12 cellular contexts compared by ENCODE assay signal in the genomic region with DNA sequence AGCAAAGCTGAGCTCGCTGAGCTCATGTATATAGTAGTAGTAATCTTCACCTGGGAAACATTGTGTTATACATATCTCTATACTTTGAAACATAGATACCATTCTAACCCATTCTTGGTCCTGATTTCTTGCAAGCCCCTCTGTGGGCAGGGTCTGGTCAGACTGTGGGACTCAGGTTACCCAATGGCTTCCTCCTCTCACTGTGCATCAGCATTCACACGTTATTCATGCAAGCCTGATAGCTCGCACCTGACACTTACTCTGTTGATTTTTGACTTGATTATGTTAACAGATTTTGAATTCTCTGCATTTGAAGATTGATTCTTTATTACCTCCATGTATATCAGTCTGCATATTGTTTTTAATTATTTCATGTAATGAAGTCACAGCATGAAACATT. TPM values are rescaled to one million over a fixed set of nuclear protein-coding genes. Genes with fewer than 3 reads are reported as not detected.
"Had no signal": no experiment of that assay in that cellular context is flagged by ENCODE, and none has a peak within 500 bp of the region (broad histone marks: within the 10 kb centered on the region; RNA-seq: fewer than 3 reads in every experiment).

No MANE protein-coding gene starts in this region.

- H2AFZ ChIP-seq: GM23248, GM23338 had no signal

- H3K27ac ChIP-seq: GM23248 had no signal

- DNase-seq: GM23248, GOT3, H7, H9, HCEC 1CT, HFFc6 had no signal

- H3K4me3 ChIP-seq: GM23248, GM23338, HAP-1 had no signal

- H3K4me2 ChIP-seq: GM23338 had no signal

- ATAC-seq: GM23338, HCT116 had no signal

- H3K4me1 ChIP-seq: HAP-1 had no signal

- H3K9ac ChIP-seq: GM23248 had no signal

- H3K9me3 ChIP-seq: HAP-1 had no signal

- FAIRE-seq: H1, H54 had no signal

- H3K36me3 ChIP-seq: HAP-1 had no signal

RNA-seq across cellular contexts. Expression of a gene that starts 1.3 kb away (rescaled TPM):
- total RNA-seq: GM23248, GM23338, H1, H4, H7, H9, HFFc6 had no signal
- polyA plus RNA-seq: GM23248, GM23338, H1 had no signal

RNA-seq across cellular contexts. Expression of a gene that starts 24.3 kb away (rescaled TPM):
- total RNA-seq: GM23248, H1, H9 had no signal
- polyA plus RNA-seq: GM23338 had no signal

RNA-seq across cellular contexts. Expression of a gene that starts 48.6 kb away (rescaled TPM):
- total RNA-seq: GM23338, H1, H9 had no signal
- polyA plus RNA-seq: GM23338, H1 had no signal
